Comparison of ENCODE assay signal across 10 cellular contexts in genomic region chr6:39791311-39791710, GRCh38. TPM values are rescaled to one million over a fixed set of nuclear protein-coding genes. Genes with fewer than 3 reads are reported as not detected.
DNase-seq lines count a peak whose midpoint lies in the region; ATAC-seq, FAIRE-seq and TF ChIP-seq lines count a peak whose summit lies in the region.
"Had no signal": no experiment of that assay in that cellular context is flagged by ENCODE, and none has a peak within 500 bp of the region (broad histone marks: within the 10 kb centered on the region; RNA-seq: fewer than 3 reads in every experiment).

No MANE protein-coding gene starts in this region.

- peak overlapping the region; percentile 78 for H3K4me3 ChIP-seq in left ventricle myocardium inferior
- H3K4me3 ChIP-seq in stomach smooth muscle (ENCODE audit: low read length in 2 of 2): no peak overlapping the region

- intact Hi-C loops in left ventricle myocardium inferior (cut with micrococcal nuclease): no loop called here

- H3K9me3 ChIP-seq in left ventricle myocardium inferior (replicated peaks) (no peaks in the 10 kb centered on the region), stomach smooth muscle (ENCODE audit: control insufficient read depth in 2 of 2, low read length in 2 of 2) (no peaks in the 10 kb centered on the region)
- H3K9me3 ChIP-seq: A549 had no signal

- H3K4me1 ChIP-seq in left ventricle myocardium inferior (peaks cover 41% of the 10 kb centered on the region), stomach smooth muscle (ENCODE audit: control insufficient read depth, insufficient read depth, low read length) (peaks cover 41% of the 10 kb centered on the region)
- H3K4me1 ChIP-seq: A549 had no signal

- H3K36me3 ChIP-seq in left ventricle myocardium inferior: no peaks in the 10 kb centered on the region
- H3K36me3 ChIP-seq in stomach smooth muscle (ENCODE audit: control insufficient read depth in 2 of 2, insufficient read depth in 2 of 2, low read length in 2 of 2): no peaks in the 10 kb centered on the region

- H3K27me3 ChIP-seq in left ventricle myocardium inferior (ENCODE audit: low read depth) (peaks cover 34% of the 10 kb centered on the region), stomach smooth muscle (ENCODE audit: control insufficient read depth in 1 of 2, insufficient read depth in 2 of 2, low read length in 2 of 2) (no peaks in the 10 kb centered on the region)

- FAIRE-seq in GM19239 (lab: Jason Lieb, UNC): no peak
- FAIRE-seq: A549, small intestine had no signal

- no peak overlapping the region for H3K9ac ChIP-seq in stomach smooth muscle (ENCODE audit: low read length in 2 of 2)

- peak overlapping the region; percentile 82 for H3K27ac ChIP-seq in left ventricle myocardium inferior (replicated peaks)
- peak overlapping the region; percentile 49 for H3K27ac ChIP-seq in stomach smooth muscle (ENCODE audit: low read length)
- H3K27ac ChIP-seq: A549 had no signal

- TF ChIP-seq CTCF in left ventricle myocardium inferior (IDR thresholded peaks at IDR 0.05; ENCODE audit: borderline replicate concordance): peak; percentile 39

- no peak for ATAC-seq in GM21526 (IDR thresholded peaks at IDR 0.05; ENCODE audit: low FRiP score, unreplicated experiment)

- DNase-seq in NCI-H1092 treated with DMSO at 0.1 percent for 48 hours (lab: John Stamatoyannopoulos, UW) (peak; percentile 13), NCI-H1092 (lab: John Stamatoyannopoulos, UW) (no peak), SKM-1 (lab: John Stamatoyannopoulos, UW; ENCODE audit: unreplicated experiment) (peak; percentile 5), left ventricle myocardium inferior (no peak), GM19239 (ENCODE audit: insufficient read length, low spot score) (no peak)
- DNase-seq in activated CD8-positive, alpha-beta memory T cell treated with anti-CD3 and anti-CD28 coated beads, Interleukin-2, amount 50 U/mL, for 48 hours: no peak
- DNase-seq: small intestine had no signal

RNA-seq across cellular contexts. Expression of gene DAAM2, which starts 0.9 kb away (rescaled TPM):
- 19.1 TPM for total RNA-seq in left ventricle myocardium inferior

Comparison
In these comparisons a context has a peak if more than half of its experiments do, and no peak if none do; other contexts are left out.
1. DNase-seq: peak in NCI-H1092 treated with DMSO at 0.1 percent for 48 hours (single experiment) and SKM-1 (single experiment); none in NCI-H1092 (single experiment), left ventricle myocardium inferior (single experiment), GM19239 (single experiment) and activated CD8-positive, alpha-beta memory T cell treated with anti-CD3 and anti-CD28 coated beads, Interleukin-2, amount 50 U/mL, for 48 hours (single experiment).